ENCODE assay signal across 9 cellular contexts in genomic region chr10:114768394-114768786, GRCh38. TPM values are rescaled to one million over a fixed set of nuclear protein-coding genes. Genes with fewer than 3 reads are reported as not detected.
DNase-seq lines count a peak whose midpoint lies in the region; ATAC-seq and TF ChIP-seq lines count a peak whose summit lies in the region.
"Had no signal": no experiment of that assay in that cellular context is flagged by ENCODE, and none has a peak within 500 bp of the region (broad histone marks: within the 10 kb centered on the region; RNA-seq: fewer than 3 reads in every experiment).

No MANE protein-coding gene starts in this region.

- peak overlapping the region; percentile 74; the same call in 1 of the 2 replicates for H3K27ac ChIP-seq in HEK293 (ENCODE audit: extremely low read depth, low read depth, low read length)

- TF ChIP-seq CTCF in AG04449 (IDR thresholded peaks at IDR 0.05; ENCODE audit: insufficient read depth, low read length, missing control alignments) (no peak), HEK293 (tag by site-specific recombination; IDR thresholded peaks at IDR 0.05) (no peak)

- H3K4me1 ChIP-seq in HEK293 (ENCODE audit: control insufficient read depth, insufficient read depth, low read length): peaks cover 7% of the 10 kb centered on the region

- H3K27me3 Mint-ChIP-seq in central memory CD8-positive, alpha-beta T cell: peaks cover 9% of the 10 kb centered on the region
- peaks cover 20 to 42% (median 25%) of the 10 kb centered on the region in 5 donors for H3K27me3 Mint-ChIP-seq in naive thymus-derived CD8-positive, alpha-beta T cell

- H3K4me3 ChIP-seq in AG04449 (ENCODE audit: low read depth, low read length) (peak overlapping the region; percentile 63), HEK293 (ENCODE audit: low read depth, low read length) (peak overlapping the region; percentile 65)

- no peaks in the 10 kb centered on the region for H3K9me3 ChIP-seq in HEK293 (ENCODE audit: control insufficient read depth, insufficient read depth, low read depth, low read length)

- CTCF ChIA-PET in AG04449 (lab: Yijun Ruan, JAX) (interaction anchor here (4.1 kb wide), 1 partner anchor 17 kb away, joined by 14 read pairs; no protein-coding TSS in a partner anchor), HEK293 (lab: Yijun Ruan, JAX) (no interaction called here)

- peaks cover 1% of the 10 kb centered on the region for H3K36me3 Mint-ChIP-seq in central memory CD8-positive, alpha-beta T cell (ENCODE audit: insufficient read depth)
- no peaks in the 10 kb centered on the region for H3K36me3 Mint-ChIP-seq in naive thymus-derived CD8-positive, alpha-beta T cell

- no peak overlapping the region for H3K27ac Mint-ChIP-seq in central memory CD8-positive, alpha-beta T cell (ENCODE audit: low read depth)
- H3K27ac Mint-ChIP-seq in naive thymus-derived CD8-positive, alpha-beta T cell: peak overlapping the region in 1 of 10 donors; percentile 39

- H3K36me3 ChIP-seq in HEK293 (ENCODE audit: control insufficient read depth in 2 of 2, insufficient read depth in 1 of 2, low read length in 2 of 2): no peaks in the 10 kb centered on the region

- H3K4me3 Mint-ChIP-seq in central memory CD8-positive, alpha-beta T cell: peak overlapping the region; percentile 59
- H3K4me3 Mint-ChIP-seq in naive thymus-derived CD8-positive, alpha-beta T cell: peak overlapping the region; percentile 54 to 77 (median 70)

- H3K9me3 Mint-ChIP-seq in central memory CD8-positive, alpha-beta T cell: no peaks in the 10 kb centered on the region
- no peaks in the 10 kb centered on the region for H3K9me3 Mint-ChIP-seq in naive thymus-derived CD8-positive, alpha-beta T cell

- peaks cover 14% of the 10 kb centered on the region for H3K4me1 Mint-ChIP-seq in central memory CD8-positive, alpha-beta T cell
- peaks cover 2 to 16% (median 14%) of the 10 kb centered on the region in 4 donors for H3K4me1 Mint-ChIP-seq in naive thymus-derived CD8-positive, alpha-beta T cell

- POLR2A ChIA-PET in AG04449 (lab: Yijun Ruan, JAX): no interaction called here
- POLR2A ChIA-PET in HEK293 (lab: Yijun Ruan, JAX): interaction anchor here (0.6 to 0.7 kb wide), 2 partner anchors 32 to 321 kb away, joined by 3 to 7 read pairs; no protein-coding TSS in a partner anchor
- POLR2A ChIA-PET in naive thymus-derived CD8-positive, alpha-beta T cell (lab: Charles Lee): no interaction called here

- DNase-seq in AG04449 (ENCODE audit: low read depth, low spot score): no peak
- DNase-seq in central memory CD8-positive, alpha-beta T cell (ENCODE audit: low spot score in 2 of 2): no peak
- DNase-seq in naive thymus-derived CD8-positive, alpha-beta T cell: peak in 1 of 10 donors; percentile 3
- DNase-seq in MV-4-11 (lab: John Stamatoyannopoulos, UW): no peak
- DNase-seq in NCI-H1105 (lab: John Stamatoyannopoulos, UW): no peak
- DNase-seq: NCI-H1417 treated with DMSO at 0.1 percent for 48 hours had no signal

- ATAC-seq in central memory CD8-positive, alpha-beta T cell (replicated peaks; ENCODE audit: extremely low read depth, poor library complexity, severe bottlenecking): no peak
- ATAC-seq in naive thymus-derived CD8-positive, alpha-beta T cell: peak; percentile 21 to 29
- no peak for ATAC-seq in GM18519 (IDR thresholded peaks at IDR 0.05; ENCODE audit: low FRiP score, unreplicated experiment)
- ATAC-seq in HG03571 (IDR thresholded peaks at IDR 0.05; ENCODE audit: unreplicated experiment): no peak

TF ChIP-seq in HEK293, 187 proteins besides CTCF, POLR2A, EP300 and RAD21:
- TF ChIP-seq SETDB1 (IDR thresholded peaks at IDR 0.05; ENCODE audit: insufficient read length, low read length): no peak
- TF ChIP-seq GLIS2 (tag by site-specific recombination; IDR thresholded peaks at IDR 0.05): peak; percentile 40; the same call in 1 of the 2 replicates
- TF ChIP-seq PRDM2 (tag by site-specific recombination; IDR thresholded peaks at IDR 0.05; ENCODE audit: borderline replicate concordance): no peak
- no peak for TF ChIP-seq ZNF37A (tag by site-specific recombination; IDR thresholded peaks at IDR 0.05)
- peak; percentile 87 for TF ChIP-seq ZNF692 (tag by site-specific recombination; IDR thresholded peaks at IDR 0.05)
- no peak for TF ChIP-seq ZNF10 (tag by site-specific recombination; IDR thresholded peaks at IDR 0.05)
- TF ChIP-seq GLI2 (tag by site-specific recombination; IDR thresholded peaks at IDR 0.05; ENCODE audit: borderline replicate concordance, low read depth): no peak
- no peak for TF ChIP-seq ZNF610 (tag by site-specific recombination; IDR thresholded peaks at IDR 0.05; ENCODE audit: borderline replicate concordance)
- TF ChIP-seq ZFP69B (tag by site-specific recombination; IDR thresholded peaks at IDR 0.05): peak; percentile 86
- peak; percentile 57; the same call in 1 of the 2 replicates for TF ChIP-seq PATZ1 (tag by site-specific recombination; IDR thresholded peaks at IDR 0.05)
- TF ChIP-seq ZEB2 (tag by site-specific recombination; IDR thresholded peaks at IDR 0.05): no peak
- TF ChIP-seq REPIN1 (tag by site-specific recombination; IDR thresholded peaks at IDR 0.05; ENCODE audit: low read depth): no peak
TF ChIP-seq in HEK293: peak in this region for 4.

RNA-seq across cellular contexts. Expression of gene FHIP2A, which starts 53.2 kb away (rescaled TPM):
- total RNA-seq in naive thymus-derived CD8-positive, alpha-beta T cell: 10 to 100 TPM; 24.8 to 25.1 TPM
- 1 to 10 TPM; 4.9 to 7.6 (median 6.5) TPM for polyA plus RNA-seq in naive thymus-derived CD8-positive, alpha-beta T cell

Comparison
In these comparisons a context has a peak if more than half of its experiments do, and no peak if none do; other contexts are left out.
1. ATAC-seq: peak in naive thymus-derived CD8-positive, alpha-beta T cell (2 of 2); none in central memory CD8-positive, alpha-beta T cell (single experiment), GM18519 (single experiment) and HG03571 (single experiment).